In genomic region chr3:129016366-129016724, GRCh38 we compare ENCODE assay signal across 10 cellular contexts. TPM values are rescaled to one million over a fixed set of nuclear protein-coding genes. Genes with fewer than 3 reads are reported as not detected.
DNase-seq lines count a peak whose midpoint lies in the region; ATAC-seq, FAIRE-seq and TF ChIP-seq lines count a peak whose summit lies in the region.
"Had no signal": no experiment of that assay in that cellular context is flagged by ENCODE, and none has a peak within 500 bp of the region (broad histone marks: within the 10 kb centered on the region; RNA-seq: fewer than 3 reads in every experiment).

No MANE protein-coding gene starts in this region.

- POLR2A ChIA-PET in activated CD4-positive, alpha-beta T cell treated with anti-CD3 and anti-CD28 coated beads for 36 hours (lab: Charles Lee): interaction anchor here (1.1 to 2.1 kb wide), 8 partner anchors 10 to 299 kb away, joined by 3 to 19 read pairs (median 4); partner anchors contain the start of gene CFAP92
- POLR2A ChIA-PET in endothelial cell of umbilical vein (lab: Charles Lee): interaction anchor here (1.0 to 1.4 kb wide), 2 partner anchors 11 to 22 kb away, joined by 5 to 9 read pairs; partner anchors contain the start of gene CFAP92

- H3K79me2 ChIP-seq in endothelial cell of umbilical vein (ENCODE audit: control insufficient read depth, insufficient read depth, low read length): no peaks in the 10 kb centered on the region

- no peak for TF ChIP-seq CTCF in GM12865 (IDR thresholded peaks at IDR 0.05; ENCODE audit: insufficient read depth, low read depth, low read length, missing control alignments)
- no peak for TF ChIP-seq CTCF in endothelial cell of umbilical vein (IDR thresholded peaks at IDR 0.05; ENCODE audit: extremely low read depth in 1 of 2, insufficient read depth in 1 of 2, low read depth in 1 of 2, low read length in 2 of 2)
- no peak for TF ChIP-seq CTCF in coronary artery (IDR thresholded peaks at IDR 0.05)

- peak overlapping the region; percentile 96 for H3K27ac Mint-ChIP-seq in activated CD4-positive, alpha-beta T cell treated with anti-CD3 and anti-CD28 coated beads for 36 hours

- DNase-seq in GM12865 (ENCODE audit: low read depth) (peak; percentile 47), NCI-H187 (lab: John Stamatoyannopoulos, UW) (peak; percentile 5 to 69), endothelial cell of umbilical vein (ENCODE audit: low read depth, low spot score) (peak; percentile 45), coronary artery (ENCODE audit: low spot score) (no peak), superior temporal gyrus (ENCODE audit: extremely low spot score) (no peak)
- DNase-seq in activated CD4-positive, alpha-beta T cell treated with anti-CD3 and anti-CD28 coated beads for 36 hours: peak; percentile 80

- H3K4me3 Mint-ChIP-seq in activated CD4-positive, alpha-beta T cell treated with anti-CD3 and anti-CD28 coated beads for 36 hours: peak overlapping the region; percentile 63

- peaks cover 36% of the 10 kb centered on the region for H3K4me1 Mint-ChIP-seq in activated CD4-positive, alpha-beta T cell treated with anti-CD3 and anti-CD28 coated beads for 36 hours

- H3K36me3 Mint-ChIP-seq in activated CD4-positive, alpha-beta T cell treated with anti-CD3 and anti-CD28 coated beads for 36 hours (ENCODE audit: low read depth): no peaks in the 10 kb centered on the region

- dilution Hi-C loops in endothelial cell of umbilical vein (cut with MboI; ENCODE audit: extremely low pct_ligation_motif_present, low sequenced_read_pairs): no loop called here

- FAIRE-seq in endothelial cell of umbilical vein (lab: Jason Lieb, UNC): no peak

- H3K4me1 ChIP-seq in endothelial cell of umbilical vein (ENCODE audit: control insufficient read depth, extremely low read depth, insufficient read depth, low read length): peaks cover 33% of the 10 kb centered on the region

- H3K27me3 ChIP-seq in endothelial cell of umbilical vein (ENCODE audit: control insufficient read depth in 2 of 2, insufficient read depth in 2 of 2, low read length in 2 of 2): no peaks in the 10 kb centered on the region

- intact Hi-C loops in activated CD4-positive, alpha-beta T cell treated with anti-CD3 and anti-CD28 coated beads for 36 hours (cut with DNase I, micrococcal nuclease): loop anchor here (1.0 to 2.0 kb wide), 2 partner anchors 46 kb away; no protein-coding TSS in a partner anchor
- intact Hi-C loops in endothelial cell of umbilical vein (cut with micrococcal nuclease): no loop called here

- H3K9me3 ChIP-seq in endothelial cell of umbilical vein (replicated peaks; ENCODE audit: control insufficient read depth, insufficient read depth, low read length): no peaks in the 10 kb centered on the region

- H3K36me3 ChIP-seq in endothelial cell of umbilical vein (ENCODE audit: control insufficient read depth in 2 of 2, extremely low read depth in 1 of 2, insufficient read depth in 2 of 2, low read length in 2 of 2): no peaks in the 10 kb centered on the region

- H3K9me1 ChIP-seq in endothelial cell of umbilical vein (replicated peaks; ENCODE audit: control insufficient read depth, extremely low read depth, insufficient read depth, low read length): no peaks in the 10 kb centered on the region

- ATAC-seq in activated CD4-positive, alpha-beta T cell treated with anti-CD3 and anti-CD28 coated beads for 36 hours: peak; percentile 84
- no peak for ATAC-seq in HG03457 (IDR thresholded peaks at IDR 0.05; ENCODE audit: unreplicated experiment)

- H3K4me3 ChIP-seq in GM12865 (ENCODE audit: low read depth, low read length) (no peak overlapping the region), endothelial cell of umbilical vein (replicated peaks in 1 of 3; ENCODE audit: insufficient read depth in 1 of 3, low read depth in 1 of 3, low read length in 3 of 3) (peak overlapping the region in 1 of 3 experiments; percentile 2), skin epidermis (no peak overlapping the region), coronary artery (no peak overlapping the region)

- H3K27ac ChIP-seq in endothelial cell of umbilical vein (ENCODE audit: insufficient read depth, low read depth, low read length) (peak overlapping the region; percentile 86), skin epidermis (peak overlapping the region in 19 of 21 experiments; percentile 33 to 86 (median 57)), coronary artery (peak overlapping the region in 1 of 2 donors; percentile 77)
- H3K27ac ChIP-seq: HL-60 had no signal

- TF ChIP-seq POLR2A in endothelial cell of umbilical vein (IDR thresholded peaks at IDR 0.05; ENCODE audit: low read depth, low read length): no peak

- H2AFZ ChIP-seq in endothelial cell of umbilical vein (ENCODE audit: low read depth, low read length): no peak overlapping the region

- H3K27me3 Mint-ChIP-seq in activated CD4-positive, alpha-beta T cell treated with anti-CD3 and anti-CD28 coated beads for 36 hours: no peaks in the 10 kb centered on the region

- H3K9me3 Mint-ChIP-seq in activated CD4-positive, alpha-beta T cell treated with anti-CD3 and anti-CD28 coated beads for 36 hours (ENCODE audit: low read depth): no peaks in the 10 kb centered on the region

- no TSS peak for BruUV-seq in endothelial cell of umbilical vein (replicated peaks; lab: Mats Ljungman, UMichigan)

- H3K9ac ChIP-seq in endothelial cell of umbilical vein (replicated peaks; ENCODE audit: extremely low read depth, insufficient read depth, low read length): peak overlapping the region; percentile 44

- peak overlapping the region; percentile 56 for H3K4me2 ChIP-seq in endothelial cell of umbilical vein (ENCODE audit: insufficient read depth, low read length)

- no peaks in the 10 kb centered on the region for H4K20me1 ChIP-seq in endothelial cell of umbilical vein (replicated peaks; ENCODE audit: control insufficient read depth, extremely low read depth, insufficient read depth, low read length)

- CTCF ChIA-PET in activated CD4-positive, alpha-beta T cell treated with anti-CD3 and anti-CD28 coated beads for 36 hours (lab: Charles Lee): interaction anchor here (0.6 to 6.2 kb wide), 17 partner anchors 9 to 592 kb away, joined by 3 to 62 read pairs (median 4); partner anchors contain the start of gene CFAP92
- CTCF ChIA-PET in endothelial cell of umbilical vein (lab: Charles Lee): interaction anchor here (1.0 to 4.7 kb wide), 15 partner anchors 9 to 230 kb away, joined by 3 to 54 read pairs (median 9); partner anchors contain the start of genes CFAP92 and RAB43

TF ChIP-seq in endothelial cell of umbilical vein, 7 proteins besides CTCF, POLR2A, EP300 and RAD21:
- no peak for TF ChIP-seq POLR2AphosphoS5 (IDR thresholded peaks at IDR 0.05; ENCODE audit: insufficient read depth, low read depth, low read length)
- TF ChIP-seq GATA2 (IDR thresholded peaks at IDR 0.05; ENCODE audit: insufficient read depth, insufficient read length, low read depth, low read length): no peak
- TF ChIP-seq MYC (IDR thresholded peaks at IDR 0.05; ENCODE audit: low read depth, low read length): no peak
- no peak for TF ChIP-seq EZH2 (IDR thresholded peaks at IDR 0.05; ENCODE audit: borderline replicate concordance, low read depth, low read length, severe bottlenecking)
- no peak for TF ChIP-seq JUN (IDR thresholded peaks at IDR 0.05; ENCODE audit: borderline replicate concordance, insufficient read depth, insufficient read length, low read depth)
- no peak for TF ChIP-seq MAX (IDR thresholded peaks at IDR 0.05; ENCODE audit: insufficient read depth, insufficient read length)
- TF ChIP-seq FOS (IDR thresholded peaks at IDR 0.05; ENCODE audit: borderline replicate concordance, insufficient read depth, low read length): no peak
TF ChIP-seq in endothelial cell of umbilical vein: peak in this region for 0.

RNA-seq across cellular contexts. Expression of gene EFCC1, which starts 15.2 kb away (rescaled TPM):
- total RNA-seq in activated CD4-positive, alpha-beta T cell treated with anti-CD3 and anti-CD28 coated beads for 36 hours: under 1 TPM; 0.19 to 0.39 TPM
- total RNA-seq in endothelial cell of umbilical vein: 0.58 and 0.73 TPM in 2 replicates
- 1.3 and 1.6 TPM in 2 replicates for polyA plus RNA-seq in endothelial cell of umbilical vein
- polyA plus RNA-seq in endothelial cell of umbilical vein (2011; cell fraction: cytosol; rRNA removed): 0.44 and 0.51 TPM in 2 replicates
- polyA plus RNA-seq in endothelial cell of umbilical vein (2011; cell fraction: nucleus; rRNA removed): 1.7 and 3.1 TPM in 2 replicates
- 0.05 and 0.31 TPM in 2 replicates for polyA plus RNA-seq in endothelial cell of umbilical vein (2012)
- polyA minus RNA-seq in endothelial cell of umbilical vein: 0.19 and 1.6 TPM in 2 replicates
- polyA minus RNA-seq in endothelial cell of umbilical vein (2011; cell fraction: cytosol; rRNA and poly(A)+ RNA removed): not detected
- 0.48 and 0.87 TPM in 2 replicates for polyA minus RNA-seq in endothelial cell of umbilical vein (2011; cell fraction: nucleus; rRNA and poly(A)+ RNA removed)
- total RNA-seq: epithelial cell of proximal tubule had no signal

RNA-seq across cellular contexts. Expression of gene CFAP92, which starts 22.5 kb away (rescaled TPM):
- under 1 TPM; 0.64 to 0.88 TPM for total RNA-seq in activated CD4-positive, alpha-beta T cell treated with anti-CD3 and anti-CD28 coated beads for 36 hours
- total RNA-seq in endothelial cell of umbilical vein: 0.21 and 0.62 TPM in 2 replicates
- 0.04 and 0.10 TPM in 2 replicates for polyA plus RNA-seq in endothelial cell of umbilical vein
- polyA plus RNA-seq in endothelial cell of umbilical vein (2011; cell fraction: cytosol; rRNA removed): 0.09 and 0.10 TPM in 2 replicates
- 0.21 and 0.25 TPM in 2 replicates for polyA plus RNA-seq in endothelial cell of umbilical vein (2011; cell fraction: nucleus; rRNA removed)
- 0.16 TPM in 1 of 2 replicates, not detected in the other for polyA plus RNA-seq in endothelial cell of umbilical vein (2012)
- polyA minus RNA-seq in endothelial cell of umbilical vein: 0.05 and 0.40 TPM in 2 replicates
- polyA minus RNA-seq in endothelial cell of umbilical vein (2011; cell fraction: cytosol; rRNA and poly(A)+ RNA removed): not detected
- polyA minus RNA-seq in endothelial cell of umbilical vein (2011; cell fraction: nucleus; rRNA and poly(A)+ RNA removed): 0.05 and 0.19 TPM in 2 replicates
- total RNA-seq: epithelial cell of proximal tubule had no signal

RNA-seq across cellular contexts. Expression of gene GP9, which starts 44.2 kb away (rescaled TPM):
- total RNA-seq in activated CD4-positive, alpha-beta T cell treated with anti-CD3 and anti-CD28 coated beads for 36 hours: not detected
- not detected in 2 replicates for total RNA-seq in endothelial cell of umbilical vein
- polyA plus RNA-seq in endothelial cell of umbilical vein: not detected in 2 replicates
- not detected in 2 replicates for polyA plus RNA-seq in endothelial cell of umbilical vein (2011; cell fraction: cytosol; rRNA removed)
- not detected in 2 replicates for polyA plus RNA-seq in endothelial cell of umbilical vein (2011; cell fraction: nucleus; rRNA removed)
- not detected in 2 replicates for polyA plus RNA-seq in endothelial cell of umbilical vein (2012)
- not detected in 2 replicates for polyA minus RNA-seq in endothelial cell of umbilical vein
- not detected for polyA minus RNA-seq in endothelial cell of umbilical vein (2011; cell fraction: cytosol; rRNA and poly(A)+ RNA removed)
- polyA minus RNA-seq in endothelial cell of umbilical vein (2011; cell fraction: nucleus; rRNA and poly(A)+ RNA removed): not detected in 2 replicates
- total RNA-seq: epithelial cell of proximal tubule had no signal

Comparison
In these comparisons a context has a peak if more than half of its experiments do, and no peak if none do; other contexts are left out.
1. DNase-seq: peak in GM12865 (single experiment), NCI-H187 (2 of 2), activated CD4-positive, alpha-beta T cell treated with anti-CD3 and anti-CD28 coated beads for 36 hours (single experiment) and endothelial cell of umbilical vein (single experiment); none in coronary artery (single experiment) and superior temporal gyrus (single experiment).